8 cellular contexts compared by ENCODE assay signal in genomic region chr19:15836595-15837398, GRCh38. TPM values are rescaled to one million over a fixed set of nuclear protein-coding genes. Genes with fewer than 3 reads are reported as not detected.
A peak's percentile ranks its signal among the peaks of the same experiment; 100 is the strongest.
DNase-seq lines count a peak whose midpoint lies in the region; ATAC-seq and TF ChIP-seq lines count a peak whose summit lies in the region.

No MANE protein-coding gene starts in this region.

- peak; percentile 95 for DNase-seq in D341Med (ENCODE audit: low spot score)
- DNase-seq in HUDEP-2 (lab: John Stamatoyannopoulos, UW; ENCODE audit: unreplicated experiment in 76 of 76) = peak in 75 of 76 experiments; percentile 92 to 100 (median 98)
- peak; percentile 94 for DNase-seq in PC-9
- DNase-seq in activated T-cell treated with anti-CD3 and anti-CD28 coated beads, Interleukin-2, amount 50 U/mL, for 1 hour = peak; percentile 92
- DNase-seq in natural killer cell treated with Interleukin-12 subunit alpha and Interleukin-12 subunit beta and Interleukin-15 and Interleukin-18, amount 100 ng/mL, for 72 hours (ENCODE audit: low spot score) = peak; percentile 96

- no peak overlapping the region for H2AFZ ChIP-seq in PC-9

- H3K79me2 ChIP-seq in PC-9 (ENCODE audit: low read depth) = peaks cover 35% of the 10 kb centered on the region

- intact Hi-C loops in PC-9 (cut with micrococcal nuclease; ENCODE audit: unreplicated experiment) = loop anchor here (1.0 to 10.0 kb wide), 5 partner anchors 8 to 196 kb away; partner anchors contain the start of genes CYP4F11, CYP4F3 and OR10H1

- TF ChIP-seq CTCF in PC-9 (conservative IDR thresholded peaks at IDR 0.05) = peak; percentile 10; the same call in 1 of the 2 replicates

- peak overlapping the region; percentile 83 for H3K4me2 ChIP-seq in PC-9

- CTCF ChIA-PET in PC-9 (lab: Charles Lee) = no interaction called here

- H3K36me3 ChIP-seq in PC-9 (ENCODE audit: low read depth) = peaks cover 36% of the 10 kb centered on the region
- H3K36me3 ChIP-seq in subcutaneous abdominal adipose tissue (ENCODE audit: control insufficient read depth in 5 of 5, insufficient read depth in 5 of 5, low read length in 5 of 5) = no peaks in the 10 kb centered on the region

- H3K9me3 ChIP-seq in PC-9 (ENCODE audit: insufficient read depth, low read depth) (no peaks in the 10 kb centered on the region), subcutaneous abdominal adipose tissue (ENCODE audit: control insufficient read depth in 5 of 5, low read length in 5 of 5) (no peaks in the 10 kb centered on the region)

- ATAC-seq in GM21390 (IDR thresholded peaks at IDR 0.05; ENCODE audit: unreplicated experiment) (peak; percentile 93), esophagus mucosa (peak; percentile 97)
- ATAC-seq in natural killer cell treated with Interleukin-12 subunit alpha and Interleukin-12 subunit beta and Interleukin-15 and Interleukin-18, amount 100 ng/mL, for 72 hours = peak; percentile 97 to 98

- H4K20me1 ChIP-seq in PC-9 (ENCODE audit: insufficient read depth) = no peaks in the 10 kb centered on the region

- peak overlapping the region; percentile 0 to 98 (median 92) for H3K9ac ChIP-seq in subcutaneous abdominal adipose tissue (ENCODE audit: low read length in 5 of 5)

- H3K9me2 ChIP-seq in PC-9 (ENCODE audit: insufficient read depth) = no peaks in the 10 kb centered on the region

- H3F3A ChIP-seq in PC-9 (ENCODE audit: insufficient read depth, low read depth) = peaks cover 65% of the 10 kb centered on the region

- H3K27ac ChIP-seq in PC-9 (peak overlapping the region; percentile 99), subcutaneous abdominal adipose tissue (ENCODE audit: low read depth, low read length) (peak overlapping the region; percentile 90)

- peak overlapping the region; percentile 89 for H3K4me3 Mint-ChIP-seq in natural killer cell treated with Interleukin-12 subunit alpha and Interleukin-12 subunit beta and Interleukin-15 and Interleukin-18, amount 100 ng/mL, for 72 hours

- no peaks in the 10 kb centered on the region for H3K27me3 ChIP-seq in PC-9 (ENCODE audit: insufficient read depth, low read depth)
- H3K27me3 ChIP-seq in subcutaneous abdominal adipose tissue (ENCODE audit: control insufficient read depth in 5 of 5, insufficient read depth in 4 of 5, low read length in 5 of 5) = no peaks in the 10 kb centered on the region

- H3K4me1 ChIP-seq in PC-9 (replicated peaks; ENCODE audit: insufficient read depth) (peaks cover 53% of the 10 kb centered on the region), subcutaneous abdominal adipose tissue (ENCODE audit: control insufficient read depth in 5 of 5, insufficient read depth in 5 of 5, low read length in 5 of 5) (peaks cover 0 to 13% (median 13%) of the 10 kb centered on the region in 5 donors)

- H3K27ac Mint-ChIP-seq in natural killer cell treated with Interleukin-12 subunit alpha and Interleukin-12 subunit beta and Interleukin-15 and Interleukin-18, amount 100 ng/mL, for 72 hours = peak overlapping the region; percentile 92 to 98

- peaks cover 3% of the 10 kb centered on the region for H3K9me3 Mint-ChIP-seq in natural killer cell treated with Interleukin-12 subunit alpha and Interleukin-12 subunit beta and Interleukin-15 and Interleukin-18, amount 100 ng/mL, for 72 hours

- H3K4me1 Mint-ChIP-seq in natural killer cell treated with Interleukin-12 subunit alpha and Interleukin-12 subunit beta and Interleukin-15 and Interleukin-18, amount 100 ng/mL, for 72 hours (ENCODE audit: low read depth in 2 of 2) = peaks cover 15 to 19% of the 10 kb centered on the region in 2 donors

- H3K36me3 Mint-ChIP-seq in natural killer cell treated with Interleukin-12 subunit alpha and Interleukin-12 subunit beta and Interleukin-15 and Interleukin-18, amount 100 ng/mL, for 72 hours = no peaks in the 10 kb centered on the region

- POLR2A ChIA-PET in PC-9 (lab: Charles Lee; ENCODE audit: unreplicated experiment) = interaction anchor here (0.5 to 1.8 kb wide), 9 partner anchors 8 to 1468 kb away, joined by 3 to 19 read pairs (median 4); no protein-coding TSS in a partner anchor

- H3K27me3 Mint-ChIP-seq in natural killer cell treated with Interleukin-12 subunit alpha and Interleukin-12 subunit beta and Interleukin-15 and Interleukin-18, amount 100 ng/mL, for 72 hours = no peaks in the 10 kb centered on the region

- TSS peak; percentile 77 for BruUV-seq in PC-9 (replicated peaks; lab: Mats Ljungman, UMichigan)

- H3K4me3 ChIP-seq in PC-9 = peak overlapping the region; percentile 64
- H3K4me3 ChIP-seq in subcutaneous abdominal adipose tissue (ENCODE audit: low read depth in 1 of 5, low read length in 5 of 5) = peak overlapping the region; percentile 82 to 90 (median 85)

RNA-seq across cellular contexts. Expression of gene OR10H1, which starts 21.3 kb away (rescaled TPM):
- 0.20 TPM in 1 of 2 replicates, not detected in the other for total RNA-seq in PC-9 (2021)
- total RNA-seq in esophagus mucosa = not detected
- under 1 TPM; 0.07 to 0.20 TPM for total RNA-seq in natural killer cell treated with Interleukin-12 subunit alpha and Interleukin-12 subunit beta and Interleukin-15 and Interleukin-18, amount 100 ng/mL, for 72 hours

RNA-seq across cellular contexts. Expression of gene OR10H5, which starts 49.3 kb away (rescaled TPM):
- not detected in 2 replicates for total RNA-seq in PC-9 (2021)
- not detected for total RNA-seq in esophagus mucosa
- total RNA-seq in natural killer cell treated with Interleukin-12 subunit alpha and Interleukin-12 subunit beta and Interleukin-15 and Interleukin-18, amount 100 ng/mL, for 72 hours = not detected

Comparison
In these comparisons a context has a peak if more than half of its experiments do, and no peak if none do; other contexts are left out.
1. Peak in every context shown above with its lines: DNase-seq, ATAC-seq, H3K4me3 ChIP-seq and H3K27ac ChIP-seq.